ENCODE assay signal across 20 cellular contexts in genomic region chr15:50209804-50210203, GRCh38. TPM values are rescaled to one million over a fixed set of nuclear protein-coding genes. Genes with fewer than 3 reads are reported as not detected.
A peak's percentile ranks its signal among the peaks of the same experiment; 100 is the strongest.
DNase-seq lines count a peak whose midpoint lies in the region; ATAC-seq and TF ChIP-seq lines count a peak whose summit lies in the region.
"Had no signal": no experiment of that assay in that cellular context is flagged by ENCODE, and none has a peak within 500 bp of the region (broad histone marks: within the 10 kb centered on the region; RNA-seq: fewer than 3 reads in every experiment).

No MANE protein-coding gene starts in this region.

- no peak for TF ChIP-seq POLR2A in gastrocnemius medialis (IDR thresholded peaks at IDR 0.05)

- intact Hi-C loops in gastrocnemius medialis (cut with DNase I; ENCODE audit: low total_unique reads): no loop called here

- in situ Hi-C loops in gastrocnemius medialis (cut with MboI; ENCODE audit: low sequenced_read_pairs in 4 of 4): no loop called here

- H3K4me3 ChIP-seq in mucosa of rectum (ENCODE audit: low read length in 2 of 2) (no peak overlapping the region), gastrocnemius medialis (no peak overlapping the region)
- H3K4me3 ChIP-seq: A549, MG63, Peyer's patch had no signal

- H3K9me3 ChIP-seq in mucosa of rectum (ENCODE audit: control insufficient read depth in 2 of 2, low read length in 2 of 2) (no peaks in the 10 kb centered on the region), gastrocnemius medialis (no peaks in the 10 kb centered on the region)

- no peaks in the 10 kb centered on the region for H3K36me3 ChIP-seq in mucosa of rectum (ENCODE audit: control insufficient read depth in 2 of 2, insufficient read depth in 2 of 2, low read length in 2 of 2)
- no peaks in the 10 kb centered on the region for H3K36me3 ChIP-seq in gastrocnemius medialis
- H3K36me3 ChIP-seq: MG63 had no signal

- H3K27ac ChIP-seq in RWPE1 (peak overlapping the region; percentile 60; the same call in 1 of the 2 replicates), epithelial cell of prostate (peak overlapping the region; percentile 65), mucosa of rectum (ENCODE audit: low read depth in 2 of 2, low read length in 2 of 2) (peak overlapping the region; percentile 61 to 72), gastrocnemius medialis (no peak overlapping the region), caudate nucleus (ENCODE audit: low read depth, low read length) (no peak overlapping the region)
- H3K27ac ChIP-seq: HL-60 had no signal

- POLR2A ChIA-PET in RWPE1 (lab: Yijun Ruan, JAX; ENCODE audit: low non-redundant PET): no interaction called here

- CTCF ChIA-PET in RWPE1 (lab: Yijun Ruan, JAX): interaction anchor here (0.6 to 1.1 kb wide), 2 partner anchors 28 to 1481 kb away, joined by 3 to 6 read pairs; partner anchors contain the start of gene SLC27A2

- peaks cover 12 to 16% of the 10 kb centered on the region in 2 donors for H3K4me1 ChIP-seq in mucosa of rectum (ENCODE audit: control insufficient read depth in 2 of 2, insufficient read depth in 2 of 2, low read length in 2 of 2)
- no peaks in the 10 kb centered on the region for H3K4me1 ChIP-seq in gastrocnemius medialis
- H3K4me1 ChIP-seq: Peyer's patch had no signal

- peak overlapping the region in 1 of 2 donors; percentile 31 for H3K9ac ChIP-seq in mucosa of rectum (ENCODE audit: low read depth in 1 of 2, low read length in 2 of 2)

- TF ChIP-seq CTCF in RWPE1 (conservative IDR thresholded peaks at IDR 0.05; ENCODE audit: low read depth) (no peak), gastrocnemius medialis (IDR thresholded peaks at IDR 0.05 in 4 of 5, conservative IDR thresholded peaks at IDR 0.05 in 1 of 5) (no peak)

- ATAC-seq in gastrocnemius medialis (no peak), GM19397 (IDR thresholded peaks at IDR 0.05; ENCODE audit: unreplicated experiment) (no peak)
- ATAC-seq: A549 had no signal

- H3K27me3 ChIP-seq in mucosa of rectum (ENCODE audit: control insufficient read depth in 2 of 2, insufficient read depth in 2 of 2, low read length in 2 of 2): no peaks in the 10 kb centered on the region
- H3K27me3 ChIP-seq in gastrocnemius medialis: no peaks in the 10 kb centered on the region
- H3K27me3 ChIP-seq: MG63, Peyer's patch had no signal

- DNase-seq in DMS53 (lab: John Stamatoyannopoulos, UW): peak; percentile 15
- DNase-seq in RWPE1 (ENCODE audit: low spot score): no peak
- DNase-seq in epithelial cell of prostate (ENCODE audit: low read depth, low spot score): no peak
- no peak for DNase-seq in gastrocnemius medialis
- no peak for DNase-seq in activated CD4-positive, CD25-positive, alpha-beta regulatory T cell treated with anti-CD3 and anti-CD28 coated beads, Interleukin-2, amount 50 U/mL, for 72 hours
- DNase-seq in caudate nucleus (lab: John Stamatoyannopoulos, UW): no peak
- DNase-seq: DND-41, GDM1, GOT3, KBM-7, MG63, NCI-H1105, NCI-H1694 treated with DMSO at 0.1 percent for 48 hours, NCI-H748 treated with DMSO at 0.1 percent for 48 hours, Peyer's patch, SIG-M5 had no signal

RNA-seq across cellular contexts. Expression of gene SLC27A2, which starts 27.8 kb away (rescaled TPM):
- total RNA-seq in gastrocnemius medialis: under 1 TPM in 3 of 4 donors, not detected in 1; 0.29 to 0.69 (median 0.46) TPM

RNA-seq across cellular contexts. Expression of gene HDC, which starts 55.7 kb away (rescaled TPM):
- under 1 TPM in 2 of 4 donors, not detected in 2; 0.09 to 0.20 TPM for total RNA-seq in gastrocnemius medialis

Comparison
In these comparisons a context has a peak if more than half of its experiments do, and no peak if none do; other contexts are left out.
1. H3K27ac ChIP-seq: peak in RWPE1 (single experiment), epithelial cell of prostate (single experiment) and mucosa of rectum (2 of 2); none in gastrocnemius medialis (0 of 4) and caudate nucleus (single experiment).